In genomic region chr3:71542548-71543370, GRCh38 we compare ENCODE assay signal across 8 cellular contexts. TPM values are rescaled to one million over a fixed set of nuclear protein-coding genes. Genes with fewer than 3 reads are reported as not detected.
DNase-seq lines count a peak whose midpoint lies in the region; ATAC-seq and TF ChIP-seq lines count a peak whose summit lies in the region.

No MANE protein-coding gene starts in this region.

- ATAC-seq in left lobe of liver = peak; percentile 62
- no peak for ATAC-seq in HG02571 (IDR thresholded peaks at IDR 0.05; ENCODE audit: unreplicated experiment)

- POLR2A ChIA-PET in HEK293 (lab: Yijun Ruan, JAX) = interaction anchor here (1.2 to 1.5 kb wide), 3 partner anchors 25 to 42 kb away, joined by 3 to 10 read pairs (median 3); partner anchors contain the start of gene FOXP1

- WGBS in thymus = 47% methylated on average over 22 of the region's 22 CpGs

- H3K36me3 ChIP-seq in HEK293 (ENCODE audit: control insufficient read depth in 2 of 2, insufficient read depth in 1 of 2, low read length in 2 of 2) (no peaks in the 10 kb centered on the region), thymus (ENCODE audit: control insufficient read depth, insufficient read depth) (no peaks in the 10 kb centered on the region)

- H3K4me3 ChIP-seq in HEK293 (ENCODE audit: low read depth, low read length) (no peak overlapping the region), thymus (ENCODE audit: low read length) (peak overlapping the region; percentile 8)

- TF ChIP-seq CTCF in HEK293 (tag by site-specific recombination; IDR thresholded peaks at IDR 0.05) = no peak

- H3K27ac ChIP-seq in HEK293 (ENCODE audit: extremely low read depth, low read depth, low read length) = peak overlapping the region; percentile 54
- peak overlapping the region; percentile 61 for H3K27ac ChIP-seq in thymus (ENCODE audit: low read depth)

- H3K4me1 ChIP-seq in HEK293 (ENCODE audit: control insufficient read depth, insufficient read depth, low read length) (peaks cover 13% of the 10 kb centered on the region), thymus (ENCODE audit: control insufficient read depth, insufficient read depth, low read length) (peaks cover 14% of the 10 kb centered on the region)

- no peaks in the 10 kb centered on the region for H3K9me3 ChIP-seq in HEK293 (ENCODE audit: control insufficient read depth, insufficient read depth, low read depth, low read length)
- H3K9me3 ChIP-seq in thymus (ENCODE audit: control insufficient read depth) = no peaks in the 10 kb centered on the region

- no peaks in the 10 kb centered on the region for H3K27me3 ChIP-seq in thymus (ENCODE audit: control insufficient read depth, insufficient read depth)

- DNase-seq in EH (ENCODE audit: low read depth) (peak; percentile 99), NCI-H526 treated with DMSO at 0.1 percent for 48 hours (lab: John Stamatoyannopoulos, UW) (peak; percentile 83), cerebellar cortex (ENCODE audit: low spot score) (peak; percentile 77), left lobe of liver (ENCODE audit: low spot score) (no peak), NCI-H2029 treated with DMSO at 0.1 percent for 48 hours (lab: John Stamatoyannopoulos, UW) (no peak)

- CTCF ChIA-PET in HEK293 (lab: Yijun Ruan, JAX) = interaction anchor here (0.6 to 0.7 kb wide), 2 partner anchors 11 to 13 kb away, joined by 3 to 4 read pairs; no protein-coding TSS in a partner anchor

TF ChIP-seq in HEK293, 187 proteins besides CTCF, POLR2A, EP300 and RAD21 (continues in another document):
- TF ChIP-seq HOXD13 (CRISPR knock-in tag; IDR thresholded peaks at IDR 0.05; ENCODE audit: borderline replicate concordance) = peak; percentile 71; the same call in 1 of the 2 replicates
- TF ChIP-seq GFI1B (tag by site-specific recombination; IDR thresholded peaks at IDR 0.05) = no peak
- TF ChIP-seq ZNF404 (tag by site-specific recombination; IDR thresholded peaks at IDR 0.05) = no peak
- TF ChIP-seq ZNF302 (tag by site-specific recombination; IDR thresholded peaks at IDR 0.05; ENCODE audit: low read depth) = no peak
- no peak for TF ChIP-seq ZNF510 (tag by site-specific recombination; IDR thresholded peaks at IDR 0.05; ENCODE audit: insufficient replicate concordance)
- TF ChIP-seq SCRT2 (tag by site-specific recombination; IDR thresholded peaks at IDR 0.05) = peak; percentile 93
- TF ChIP-seq ZFHX2 (tag by site-specific recombination; conservative IDR thresholded peaks at IDR 0.05) = no peak
- no peak for TF ChIP-seq GLI4 (tag by site-specific recombination; IDR thresholded peaks at IDR 0.05)
- TF ChIP-seq PRDM2 (tag by site-specific recombination; IDR thresholded peaks at IDR 0.05; ENCODE audit: borderline replicate concordance) = no peak
- TF ChIP-seq ZNF747 (tag by site-specific recombination; IDR thresholded peaks at IDR 0.05) = no peak
- TF ChIP-seq ZNF837 (tag by site-specific recombination; IDR thresholded peaks at IDR 0.05) = no peak
- TF ChIP-seq TRIM28 (IDR thresholded peaks at IDR 0.05; ENCODE audit: borderline replicate concordance, low read length) = peak; percentile 92; the same call in 1 of the 2 replicates
- 0 out of 2 replicates have a peak, but pooled peaks have one; percentile 39 for TF ChIP-seq YY2 (tag by site-specific recombination; IDR thresholded peaks at IDR 0.05)
- no peak for TF ChIP-seq MZF1 (tag by site-specific recombination; IDR thresholded peaks at IDR 0.05; ENCODE audit: borderline replicate concordance)
- TF ChIP-seq ZNF843 (tag by site-specific recombination; IDR thresholded peaks at IDR 0.05) = 0 out of 2 replicates have a peak, but pooled peaks have one; percentile 32
- no peak for TF ChIP-seq ZNF449 (tag by site-specific recombination; IDR thresholded peaks at IDR 0.05)
- TF ChIP-seq ZFP3 (tag by site-specific recombination; IDR thresholded peaks at IDR 0.05; ENCODE audit: low read depth) = no peak
- TF ChIP-seq, protein P1, sequence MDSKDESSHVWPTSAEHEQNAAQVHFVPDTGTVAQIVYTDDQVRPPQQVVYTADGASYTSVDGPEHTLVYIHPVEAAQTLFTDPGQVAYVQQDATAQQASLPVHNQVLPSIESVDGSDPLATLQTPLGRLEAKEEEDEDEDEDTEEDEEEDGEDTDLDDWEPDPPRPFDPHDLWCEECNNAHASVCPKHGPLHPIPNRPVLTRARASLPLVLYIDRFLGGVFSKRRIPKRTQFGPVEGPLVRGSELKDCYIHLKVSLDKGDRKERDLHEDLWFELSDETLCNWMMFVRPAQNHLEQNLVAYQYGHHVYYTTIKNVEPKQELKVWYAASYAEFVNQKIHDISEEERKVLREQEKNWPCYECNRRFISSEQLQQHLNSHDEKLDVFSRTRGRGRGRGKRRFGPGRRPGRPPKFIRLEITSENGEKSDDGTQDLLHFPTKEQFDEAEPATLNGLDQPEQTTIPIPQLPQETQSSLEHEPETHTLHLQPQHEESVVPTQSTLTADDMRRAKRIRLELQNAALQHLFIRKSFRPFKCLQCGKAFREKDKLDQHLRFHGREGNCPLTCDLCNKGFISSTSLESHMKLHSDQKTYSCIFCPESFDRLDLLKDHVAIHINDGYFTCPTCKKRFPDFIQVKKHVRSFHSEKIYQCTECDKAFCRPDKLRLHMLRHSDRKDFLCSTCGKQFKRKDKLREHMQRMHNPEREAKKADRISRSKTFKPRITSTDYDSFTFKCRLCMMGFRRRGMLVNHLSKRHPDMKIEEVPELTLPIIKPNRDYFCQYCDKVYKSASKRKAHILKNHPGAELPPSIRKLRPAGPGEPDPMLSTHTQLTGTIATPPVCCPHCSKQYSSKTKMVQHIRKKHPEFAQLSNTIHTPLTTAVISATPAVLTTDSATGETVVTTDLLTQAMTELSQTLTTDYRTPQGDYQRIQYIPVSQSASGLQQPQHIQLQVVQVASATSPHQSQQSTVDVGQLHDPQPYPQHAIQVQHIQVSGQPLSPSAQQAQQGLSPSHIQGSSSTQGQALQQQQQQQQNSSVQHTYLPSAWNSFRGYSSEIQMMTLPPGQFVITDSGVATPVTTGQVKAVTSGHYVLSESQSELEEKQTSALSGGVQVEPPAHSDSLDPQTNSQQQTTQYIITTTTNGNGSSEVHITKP (tag by site-specific recombination; IDR thresholded peaks at IDR 0.05) = peak; percentile 55
- no peak for TF ChIP-seq ZNF585B (tag by site-specific recombination; IDR thresholded peaks at IDR 0.05)
- TF ChIP-seq WT1 (tag by site-specific recombination; IDR thresholded peaks at IDR 0.05) = peak; percentile 29; the same call in 1 of the 2 replicates

RNA-seq across cellular contexts. Expression of gene FOXP1, which starts 40.8 kb away (rescaled TPM):
- 26.1 TPM for total RNA-seq in left lobe of liver
- 26.1 TPM for polyA plus RNA-seq in thymus

Comparison
In these comparisons a context has a peak if more than half of its experiments do, and no peak if none do; other contexts are left out.
1. DNase-seq: peak in EH (single experiment), NCI-H526 treated with DMSO at 0.1 percent for 48 hours (single experiment) and cerebellar cortex (single experiment); none in left lobe of liver (single experiment) and NCI-H2029 treated with DMSO at 0.1 percent for 48 hours (single experiment).